Comparison of ENCODE assay signal across 21 cellular contexts in the genomic region with DNA sequence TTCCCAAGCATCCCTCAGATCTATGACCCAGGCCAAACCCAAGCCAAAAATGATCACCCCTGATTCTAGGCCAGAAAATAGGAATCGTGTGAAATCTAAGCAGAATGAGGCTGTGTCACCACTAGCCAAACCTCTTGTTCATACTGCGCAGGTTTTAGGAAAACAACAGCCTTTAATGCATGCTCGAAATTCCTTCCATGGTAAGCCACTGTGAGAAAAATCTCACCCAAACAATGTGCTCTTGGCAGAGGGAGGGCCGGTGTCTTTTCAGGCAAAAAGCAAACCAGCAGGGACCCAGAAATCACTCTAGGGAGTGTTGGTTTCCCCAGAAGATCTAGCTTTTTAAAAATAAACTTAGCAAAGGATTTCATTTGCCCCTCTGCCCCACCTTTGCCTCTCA.
DNase-seq lines count a peak whose midpoint lies in the region; ATAC-seq and TF ChIP-seq lines count a peak whose summit lies in the region.
"Had no signal": no experiment of that assay in that cellular context is flagged by ENCODE, and none has a peak within 500 bp of the region (broad histone marks: within the 10 kb centered on the region; RNA-seq: fewer than 3 reads in every experiment).

No MANE protein-coding gene starts in this region.

- peak overlapping the region; percentile 65 for H3K27ac ChIP-seq in endodermal cell (ENCODE audit: low read depth, low read length)
- H3K27ac ChIP-seq in layer of hippocampus (ENCODE audit: low read depth, low read length), result peak overlapping the region; percentile 12
- peak overlapping the region in 1 of 3 donors; percentile 5 for H3K27ac ChIP-seq in thyroid gland
- H3K27ac ChIP-seq: KMS-11, psoas muscle had no signal

- H3K9ac ChIP-seq in endodermal cell (ENCODE audit: extremely low read depth, low read length, poor library complexity, severe bottlenecking), result no peak overlapping the region
- H3K9ac ChIP-seq: KMS-11 had no signal

- WGBS in endodermal cell (ENCODE audit: insufficient coverage in 1 of 2, insufficient read length in 1 of 2), 2 experiments, result 24 to 60% methylated on average over 3 to 4 of the region's 4 CpGs
- 51 to 52% methylated on average over 4 of the region's 4 CpGs for WGBS in thyroid gland, 2 donors

- H3K27ac Mint-ChIP-seq in activated T-cell treated with anti-CD3 and anti-CD28 coated beads, Interleukin-2, amount 50 U/mL, for 24 hours, result peak overlapping the region; percentile 24
- peak overlapping the region; percentile 53 for H3K27ac Mint-ChIP-seq in endodermal cell
- H3K27ac Mint-ChIP-seq: T-helper 2 cell treated with Interferon-gamma antibody and Interleukin-4, amounts not matched to agents 5 μg/mL and 100 μg/mL, for 36 hours had no signal

- H3K36me3 ChIP-seq in endodermal cell (ENCODE audit: control insufficient read depth, insufficient read depth, low read length) (no peaks in the 10 kb centered on the region), thyroid gland (no peaks in the 10 kb centered on the region)

- H3K9me3 Mint-ChIP-seq in activated T-cell treated with anti-CD3 and anti-CD28 coated beads, Interleukin-2, amount 50 U/mL, for 24 hours, result no peaks in the 10 kb centered on the region
- H3K9me3 Mint-ChIP-seq in endodermal cell, result no peaks in the 10 kb centered on the region
- H3K9me3 Mint-ChIP-seq: CD4-positive, CD25-positive, alpha-beta regulatory T cell; T-helper 2 cell treated with Interferon-gamma antibody and Interleukin-4, amounts not matched to agents 5 μg/mL and 100 μg/mL, for 36 hours had no signal

- no peaks in the 10 kb centered on the region for H3K27me3 ChIP-seq in endodermal cell (ENCODE audit: control insufficient read depth, insufficient read depth, low read length, poor library complexity, severe bottlenecking)
- no peaks in the 10 kb centered on the region for H3K27me3 ChIP-seq in layer of hippocampus (ENCODE audit: control insufficient read depth, insufficient read depth, low read length)
- no peaks in the 10 kb centered on the region for H3K27me3 ChIP-seq in thyroid gland

- DNase-seq in activated T-cell treated with anti-CD3 and anti-CD28 coated beads, Interleukin-2, amount 50 U/mL, for 24 hours, result no peak
- DNase-seq in activated T-cell treated with anti-CD3 and anti-CD28 coated beads for 4 hours, result no peak
- DNase-seq in endodermal cell, result peak; percentile 75
- DNase-seq in thyroid gland, result no peak
- DNase-seq in activated CD4-positive, alpha-beta T cell treated with anti-CD3 and anti-CD28 coated beads, Interleukin-2, amount 50 U/mL, for 1 hour, result no peak
- DNase-seq in left cardiac atrium, result no peak
- DNase-seq: 8988T; activated CD4-positive, CD25-positive, alpha-beta regulatory T cell treated with anti-CD3 and anti-CD28 coated beads, Interleukin-2, amount 50 U/mL, for 72 hours; activated gamma-delta T cell; CD4-positive, CD25-positive, alpha-beta regulatory T cell; DMS79 treated with DMSO at 0.1 percent for 48 hours; hypothalamus; NCI-H1092 treated with DMSO at 0.1 percent for 48 hours; NCI-H526 treated with DMSO at 0.1 percent for 48 hours; stimulated activated naive CD4-positive, alpha-beta T cell had no signal

- H3K27me3 Mint-ChIP-seq in activated T-cell treated with anti-CD3 and anti-CD28 coated beads, Interleukin-2, amount 50 U/mL, for 24 hours, result no peaks in the 10 kb centered on the region
- no peaks in the 10 kb centered on the region for H3K27me3 Mint-ChIP-seq in endodermal cell (ENCODE audit: insufficient read depth)
- H3K27me3 Mint-ChIP-seq: CD4-positive, CD25-positive, alpha-beta regulatory T cell had no signal

- H3K4me3 Mint-ChIP-seq in activated T-cell treated with anti-CD3 and anti-CD28 coated beads, Interleukin-2, amount 50 U/mL, for 24 hours, result no peak overlapping the region
- no peak overlapping the region for H3K4me3 Mint-ChIP-seq in endodermal cell
- H3K4me3 Mint-ChIP-seq: CD4-positive, CD25-positive, alpha-beta regulatory T cell; T-helper 2 cell treated with Interferon-gamma antibody and Interleukin-4, amounts not matched to agents 5 μg/mL and 100 μg/mL, for 36 hours had no signal

- no peak for TF ChIP-seq POLR2A in thyroid gland (IDR thresholded peaks at IDR 0.05)

- H3K36me3 Mint-ChIP-seq in activated T-cell treated with anti-CD3 and anti-CD28 coated beads, Interleukin-2, amount 50 U/mL, for 24 hours (ENCODE audit: low read depth), result no peaks in the 10 kb centered on the region
- H3K36me3 Mint-ChIP-seq in endodermal cell (ENCODE audit: low read depth), result no peaks in the 10 kb centered on the region

- H3K4me1 Mint-ChIP-seq in activated T-cell treated with anti-CD3 and anti-CD28 coated beads, Interleukin-2, amount 50 U/mL, for 24 hours (ENCODE audit: low read depth), result peaks cover 14% of the 10 kb centered on the region
- H3K4me1 Mint-ChIP-seq in endodermal cell, result peaks cover 28% of the 10 kb centered on the region

- H3K9me3 ChIP-seq in endodermal cell (ENCODE audit: control insufficient read depth, low read length), result no peaks in the 10 kb centered on the region
- H3K9me3 ChIP-seq in thyroid gland, result no peaks in the 10 kb centered on the region
- H3K9me3 ChIP-seq: psoas muscle had no signal

- H3K4me1 ChIP-seq in endodermal cell (ENCODE audit: control insufficient read depth, insufficient read depth, low read length) (peaks cover 16% of the 10 kb centered on the region), thyroid gland (peaks cover 0 to 34% of the 10 kb centered on the region in 2 donors)

- H3K4me3 ChIP-seq in endodermal cell (ENCODE audit: low read length), result no peak overlapping the region
- no peak overlapping the region for H3K4me3 ChIP-seq in thyroid gland (replicated peaks in 1 of 3)
- H3K4me3 ChIP-seq: psoas muscle had no signal

- ATAC-seq in GM18519 (IDR thresholded peaks at IDR 0.05; ENCODE audit: low FRiP score, unreplicated experiment) (no peak), left cardiac atrium (no peak)
- ATAC-seq: HCT116, psoas muscle had no signal

- no peak for TF ChIP-seq CTCF in endodermal cell (conservative IDR thresholded peaks at IDR 0.05)
- no peak for TF ChIP-seq CTCF in thyroid gland (IDR thresholded peaks at IDR 0.05)

- intact Hi-C loops in thyroid gland (cut with DNase I), result no loop called here
- intact Hi-C loops in left cardiac atrium (cut with DNase I), result no loop called here
